8 cellular contexts compared by ENCODE assay signal in genomic region chr19:46660008-46660517, GRCh38. TPM values are rescaled to one million over a fixed set of nuclear protein-coding genes. Genes with fewer than 3 reads are reported as not detected.
DNase-seq lines count a peak whose midpoint lies in the region; ATAC-seq and TF ChIP-seq lines count a peak whose summit lies in the region.

No MANE protein-coding gene starts in this region.

- in situ Hi-C loops in GM13976 (cut with MboI; ENCODE audit: low sequenced_read_pairs, unreplicated experiment) = loop anchor here (5.0 to 10.0 kb wide), 2 partner anchors 48 to 125 kb away; no protein-coding TSS in a partner anchor

- peak; percentile 4 for DNase-seq in CD1c-positive myeloid dendritic cell (ENCODE audit: extremely low spot score)
- no peak for DNase-seq in LNCaP clone FGC (ENCODE audit: low read depth)
- DNase-seq in dorsolateral prefrontal cortex = peak in 6 of 10 donors; percentile 22 to 54 (median 45)
- no peak for DNase-seq in natural killer cell treated with Interleukin-12 subunit alpha and Interleukin-12 subunit beta and Interleukin-15 and Interleukin-18, amount 100 ng/mL, for 72 hours (ENCODE audit: low spot score)
- DNase-seq in GM13976 (ENCODE audit: low spot score) = no peak
- DNase-seq in NCI-H2029 treated with DMSO at 0.1 percent for 48 hours (lab: John Stamatoyannopoulos, UW) = no peak
- no peak for DNase-seq in SW480 (ENCODE audit: low spot score)

- H3K4me3 Mint-ChIP-seq in natural killer cell treated with Interleukin-12 subunit alpha and Interleukin-12 subunit beta and Interleukin-15 and Interleukin-18, amount 100 ng/mL, for 72 hours = peak overlapping the region; percentile 78

- H3K36me3 Mint-ChIP-seq in natural killer cell treated with Interleukin-12 subunit alpha and Interleukin-12 subunit beta and Interleukin-15 and Interleukin-18, amount 100 ng/mL, for 72 hours = no peaks in the 10 kb centered on the region

- no peaks in the 10 kb centered on the region for H3K27me3 ChIP-seq in dorsolateral prefrontal cortex

- H3K27ac ChIP-seq in dorsolateral prefrontal cortex = peak overlapping the region; percentile 40 to 99 (median 92)

- peaks cover 16 to 20% of the 10 kb centered on the region in 2 donors for H3K4me1 Mint-ChIP-seq in natural killer cell treated with Interleukin-12 subunit alpha and Interleukin-12 subunit beta and Interleukin-15 and Interleukin-18, amount 100 ng/mL, for 72 hours (ENCODE audit: low read depth in 2 of 2)

- no peak overlapping the region for H3K27ac Mint-ChIP-seq in natural killer cell treated with Interleukin-12 subunit alpha and Interleukin-12 subunit beta and Interleukin-15 and Interleukin-18, amount 100 ng/mL, for 72 hours

- H3K27me3 Mint-ChIP-seq in natural killer cell treated with Interleukin-12 subunit alpha and Interleukin-12 subunit beta and Interleukin-15 and Interleukin-18, amount 100 ng/mL, for 72 hours = peaks cover 17 to 32% of the 10 kb centered on the region in 2 donors

- intact Hi-C loops in dorsolateral prefrontal cortex (cut with DNase I) = loop anchor here (2.0 to 5.0 kb wide), 4 partner anchors 49 to 133 kb away; no protein-coding TSS in a partner anchor

- no peaks in the 10 kb centered on the region for H3K9me3 Mint-ChIP-seq in natural killer cell treated with Interleukin-12 subunit alpha and Interleukin-12 subunit beta and Interleukin-15 and Interleukin-18, amount 100 ng/mL, for 72 hours

- TF ChIP-seq CTCF in LNCaP clone FGC (IDR thresholded peaks at IDR 0.05; ENCODE audit: control insufficient read depth, extremely low read depth, insufficient read depth) = no peak
- no peak for TF ChIP-seq CTCF in dorsolateral prefrontal cortex (IDR thresholded peaks at IDR 0.05 in 54 of 56, conservative IDR thresholded peaks at IDR 0.05 in 2 of 56; ENCODE audit: low read depth in 1 of 56, partially characterized antibody in 56 of 56)
- no peak for TF ChIP-seq CTCF in GM13976 (IDR thresholded peaks at IDR 0.05; ENCODE audit: borderline replicate concordance, control extremely low read depth, extremely low read depth, insufficient read depth, missing control alignments)

- ATAC-seq in natural killer cell treated with Interleukin-12 subunit alpha and Interleukin-12 subunit beta and Interleukin-15 and Interleukin-18, amount 100 ng/mL, for 72 hours = no peak
- no peak for ATAC-seq in GM21526 (IDR thresholded peaks at IDR 0.05; ENCODE audit: low FRiP score, unreplicated experiment)

- H3K4me3 ChIP-seq in LNCaP clone FGC (ENCODE audit: low read depth, low read length) = peak overlapping the region; percentile 47
- H3K4me3 ChIP-seq in dorsolateral prefrontal cortex = peak overlapping the region; percentile 64 to 99 (median 93)

RNA-seq across cellular contexts. Expression of gene DACT3, which starts 0.9 kb away (rescaled TPM):
- 10 to 100 TPM; 57.1 to 95.2 (median 76.6) TPM for total RNA-seq in dorsolateral prefrontal cortex
- under 1 TPM in 1 of 2 donors, not detected in 1; 0.36 TPM for total RNA-seq in natural killer cell treated with Interleukin-12 subunit alpha and Interleukin-12 subunit beta and Interleukin-15 and Interleukin-18, amount 100 ng/mL, for 72 hours

RNA-seq across cellular contexts. Expression of gene GNG8, which starts 24.1 kb away (rescaled TPM):
- 1 to 10 TPM in 43 of 120 experiments, not detected in 77; 3.1 to 9.9 (median 5.0) TPM for total RNA-seq in dorsolateral prefrontal cortex
- total RNA-seq in natural killer cell treated with Interleukin-12 subunit alpha and Interleukin-12 subunit beta and Interleukin-15 and Interleukin-18, amount 100 ng/mL, for 72 hours = 1 to 10 TPM in 1 of 2 donors, not detected in 1; 3.0 TPM

RNA-seq across cellular contexts. Expression of gene PTGIR, which starts 35.2 kb away (rescaled TPM):
- 1 to 10 TPM in 20 of 120 experiments, under 1 TPM in 69, not detected in 31; 0.19 to 2.5 (median 0.63) TPM for total RNA-seq in dorsolateral prefrontal cortex
- 1 to 10 TPM in 1 of 2 donors, under 1 TPM in 1; 0.31 to 1.7 TPM for total RNA-seq in natural killer cell treated with Interleukin-12 subunit alpha and Interleukin-12 subunit beta and Interleukin-15 and Interleukin-18, amount 100 ng/mL, for 72 hours

RNA-seq across cellular contexts. Expression of gene PRKD2, which starts 56.9 kb away (rescaled TPM):
- 10 to 100 TPM in 104 of 120 experiments, 1 to 10 TPM in 16; 6.8 to 37.3 (median 13.5) TPM for total RNA-seq in dorsolateral prefrontal cortex
- total RNA-seq in natural killer cell treated with Interleukin-12 subunit alpha and Interleukin-12 subunit beta and Interleukin-15 and Interleukin-18, amount 100 ng/mL, for 72 hours = 10 to 100 TPM; 82.3 to 100.0 TPM

RNA-seq across cellular contexts. Expression of gene CALM3, which starts 58.9 kb away (rescaled TPM):
- 1,000 to 10,000 TPM in 107 of 120 experiments, 100 to 1,000 TPM in 13; 467 to 2,124 (median 1,470) TPM for total RNA-seq in dorsolateral prefrontal cortex
- 100 to 1,000 TPM; 305 to 309 TPM for total RNA-seq in natural killer cell treated with Interleukin-12 subunit alpha and Interleukin-12 subunit beta and Interleukin-15 and Interleukin-18, amount 100 ng/mL, for 72 hours

Comparison
In these comparisons a context has a peak if more than half of its experiments do, and no peak if none do; other contexts are left out.
1. DNase-seq: peak in CD1c-positive myeloid dendritic cell (single experiment) and dorsolateral prefrontal cortex (6 of 10); none in LNCaP clone FGC (single experiment), natural killer cell treated with Interleukin-12 subunit alpha and Interleukin-12 subunit beta and Interleukin-15 and Interleukin-18, amount 100 ng/mL, for 72 hours (single experiment), GM13976 (single experiment), NCI-H2029 treated with DMSO at 0.1 percent for 48 hours (single experiment) and SW480 (single experiment).
2. RNA of gene DACT3, which starts 0.9 kb away (total RNA-seq): 57.1 to 95.2 TPM in dorsolateral prefrontal cortex; 0.36 TPM in natural killer cell treated with Interleukin-12 subunit alpha and Interleukin-12 subunit beta and Interleukin-15 and Interleukin-18, amount 100 ng/mL, for 72 hours; every median in the first group is over 10 times any median in the second.